15 cellular contexts compared by ENCODE assay signal in genomic region chr15:85044894-85045293, GRCh38.
DNase-seq lines count a peak whose midpoint lies in the region; ATAC-seq and TF ChIP-seq lines count a peak whose summit lies in the region.
"Had no signal": no experiment of that assay in that cellular context is flagged by ENCODE, and none has a peak within 500 bp of the region (broad histone marks: within the 10 kb centered on the region; RNA-seq: fewer than 3 reads in every experiment).

No MANE protein-coding gene starts in this region.

- TF ChIP-seq CTCF in heart left ventricle (IDR thresholded peaks at IDR 0.05), result no peak
- no peak for TF ChIP-seq CTCF in right atrium auricular region (IDR thresholded peaks at IDR 0.05)
- TF ChIP-seq CTCF in PC-3 (conservative IDR thresholded peaks at IDR 0.05; ENCODE audit: low read depth, low read length), result no peak
- no peak for TF ChIP-seq CTCF in glutamatergic neuron (IDR thresholded peaks at IDR 0.05; ENCODE audit: partially characterized antibody, unreplicated experiment)
- no peak for TF ChIP-seq CTCF in SK-N-SH (IDR thresholded peaks at IDR 0.05)

- WGBS in heart left ventricle, 4 donors, result 0 to 90% (median 48%) methylated on average over 1 of the region's 1 CpG
- 70% methylated on average over 1 of the region's 1 CpG for WGBS in SK-N-SH (ENCODE audit: low lambda C conversion rate)

- H3K9me3 Mint-ChIP-seq in immature natural killer cell (no peaks in the 10 kb centered on the region), glutamatergic neuron (ENCODE audit: unreplicated experiment) (no peaks in the 10 kb centered on the region)
- H3K9me3 Mint-ChIP-seq: nephron had no signal

- ATAC-seq in heart left ventricle (peak in 1 of 4 donors; percentile 12), PC-3 (no peak), GM19397 (IDR thresholded peaks at IDR 0.05; ENCODE audit: unreplicated experiment) (no peak)

- no peak overlapping the region for H2AFZ ChIP-seq in PC-3 (ENCODE audit: low read length)
- no peak overlapping the region for H2AFZ ChIP-seq in SK-N-SH (ENCODE audit: low read depth)

- no peaks in the 10 kb centered on the region for H3K36me3 Mint-ChIP-seq in immature natural killer cell
- H3K36me3 Mint-ChIP-seq in glutamatergic neuron (ENCODE audit: unreplicated experiment), result no peaks in the 10 kb centered on the region

- TF ChIP-seq POLR2A in heart left ventricle (IDR thresholded peaks at IDR 0.05), result no peak

- H3K4me1 ChIP-seq in heart left ventricle, result peaks cover 0 to 49% (median 26%) of the 10 kb centered on the region in 12 donors
- H3K4me1 ChIP-seq in right atrium auricular region, result peaks cover 0 to 15% of the 10 kb centered on the region in 2 donors
- peaks cover 51% of the 10 kb centered on the region for H3K4me1 ChIP-seq in PC-3 (ENCODE audit: insufficient read depth, low read length)
- peaks cover 13 to 30% of the 10 kb centered on the region in 2 experiments for H3K4me1 ChIP-seq in SK-N-SH (ENCODE audit: control insufficient read depth in 1 of 2, insufficient read depth in 2 of 2, low read depth in 1 of 2, low read length in 1 of 2)
- H3K4me1 ChIP-seq: prostate gland had no signal

- H3K9me3 ChIP-seq in heart left ventricle, result peaks cover 0 to 3% (median 0%) of the 10 kb centered on the region in 12 donors
- no peaks in the 10 kb centered on the region for H3K9me3 ChIP-seq in right atrium auricular region
- no peaks in the 10 kb centered on the region for H3K9me3 ChIP-seq in PC-3 (ENCODE audit: low read length)
- no peaks in the 10 kb centered on the region for H3K9me3 ChIP-seq in SK-N-SH
- H3K9me3 ChIP-seq: prostate gland had no signal

- H3K9ac ChIP-seq in PC-3 (ENCODE audit: low read length) (no peak overlapping the region), SK-N-SH (no peak overlapping the region)

- H3K9me2 ChIP-seq in PC-3 (replicated peaks; ENCODE audit: low read length) (no peaks in the 10 kb centered on the region), SK-N-SH (no peaks in the 10 kb centered on the region)

- peaks cover 12% of the 10 kb centered on the region for H3F3A ChIP-seq in PC-3 (ENCODE audit: low read length, unreplicated experiment)
- H3F3A ChIP-seq in SK-N-SH (replicated peaks; ENCODE audit: insufficient read depth), result peaks cover 16% of the 10 kb centered on the region

- CTCF ChIA-PET in PC-3 (lab: Charles Lee) (interaction anchor here (0.6 to 1.8 kb wide), 3 partner anchors 45 to 89 kb away, joined by 3 to 12 read pairs (median 3); no protein-coding TSS in a partner anchor), SK-N-SH (lab: Yijun Ruan, JAX) (interaction anchor here (0.6 to 2.4 kb wide), 28 partner anchors 13 to 457 kb away, joined by 3 to 49 read pairs (median 5); partner anchors contain the start of gene PDE8A)

- no peak for TF ChIP-seq RAD21 in SK-N-SH (IDR thresholded peaks at IDR 0.05; ENCODE audit: low read length)

- H3K27me3 ChIP-seq in heart left ventricle (no peaks in the 10 kb centered on the region), right atrium auricular region (no peaks in the 10 kb centered on the region), PC-3 (ENCODE audit: low read length) (no peaks in the 10 kb centered on the region), SK-N-SH (ENCODE audit: insufficient read depth) (no peaks in the 10 kb centered on the region)

- no peak for TF ChIP-seq EP300 in SK-N-SH (IDR thresholded peaks at IDR 0.05; ENCODE audit: borderline replicate concordance in 1 of 2, low read depth in 1 of 2, low read length in 1 of 2)

- H3K36me3 ChIP-seq in heart left ventricle, result no peaks in the 10 kb centered on the region
- H3K36me3 ChIP-seq in right atrium auricular region, result no peaks in the 10 kb centered on the region
- H3K36me3 ChIP-seq in PC-3 (ENCODE audit: low read depth, low read length), result no peaks in the 10 kb centered on the region; the same call in 1 of the 2 replicates
- H3K36me3 ChIP-seq in SK-N-SH (replicated peaks in 1 of 2; ENCODE audit: control insufficient read depth in 1 of 2, insufficient read depth in 2 of 2, low read length in 1 of 2), result no peaks in the 10 kb centered on the region
- H3K36me3 ChIP-seq: prostate gland had no signal

- H4K20me1 ChIP-seq in PC-3 (ENCODE audit: low read length) (no peaks in the 10 kb centered on the region), SK-N-SH (ENCODE audit: insufficient read depth) (no peaks in the 10 kb centered on the region)

- H3K27ac ChIP-seq in heart left ventricle (peak overlapping the region in 8 of 12 donors; percentile 2 to 75 (median 57)), right atrium auricular region (peak overlapping the region in 1 of 2 donors; percentile 8), PC-3 (ENCODE audit: low read length) (peak overlapping the region; percentile 98; the same call in 1 of the 2 replicates), SK-N-SH (ENCODE audit: low read depth in 2 of 2, low read length in 1 of 2) (peak overlapping the region in 1 of 2 experiments; percentile 81; a peak in 2 of 4 replicates)
- H3K27ac ChIP-seq: HL-60, prostate gland, VCaP had no signal

- H3K79me2 ChIP-seq in PC-3 (ENCODE audit: low read length) (peaks cover 84% of the 10 kb centered on the region), SK-N-SH (ENCODE audit: insufficient read depth) (peaks cover 87% of the 10 kb centered on the region)

- no peak overlapping the region for H3K4me2 ChIP-seq in PC-3 (ENCODE audit: low read length)
- no peak overlapping the region for H3K4me2 ChIP-seq in SK-N-SH
- H3K4me2 ChIP-seq: smooth muscle cell had no signal

- POLR2A ChIA-PET in PC-3 (lab: Charles Lee; ENCODE audit: unreplicated experiment) (no interaction called here), SK-N-SH (lab: Yijun Ruan, JAX) (interaction anchor here (1.2 kb wide), 1 partner anchor 296 kb away, joined by 3 read pairs; no protein-coding TSS in a partner anchor)

- H3K27me3 Mint-ChIP-seq in immature natural killer cell (ENCODE audit: low read depth in 3 of 3) (no peaks in the 10 kb centered on the region), glutamatergic neuron (ENCODE audit: unreplicated experiment) (no peaks in the 10 kb centered on the region)

- H3K4me3 Mint-ChIP-seq in immature natural killer cell (no peak overlapping the region), glutamatergic neuron (ENCODE audit: unreplicated experiment) (no peak overlapping the region)
- H3K4me3 Mint-ChIP-seq: nephron had no signal

- intact Hi-C loops in heart left ventricle (cut with DNase I) (loop anchor here (1.0 to 10.0 kb wide), 10 partner anchors 58 to 460 kb away; partner anchors contain the start of gene PDE8A (in 2 of the 10)), PC-3 (cut with micrococcal nuclease) (loop anchor here (1.0 to 5.0 kb wide), 3 partner anchors 62 to 198 kb away; no protein-coding TSS in a partner anchor)

- DNase-seq in heart left ventricle (no peak), right atrium auricular region (ENCODE audit: low spot score) (no peak), PC-3 (no peak), immature natural killer cell (no peak), superior temporal gyrus (ENCODE audit: extremely low spot score) (peak; percentile 66), glutamatergic neuron (no peak), SK-N-SH (no peak)
- DNase-seq: NCI-H2029 treated with DMSO at 0.1 percent for 48 hours, NCI-H510A treated with DMSO at 0.1 percent for 48 hours had no signal

- no TSS peak for BruUV-seq in PC-3 (replicated peaks; lab: Mats Ljungman, UMichigan)

- peaks cover 26 to 41% of the 10 kb centered on the region in 2 donors for H3K4me1 Mint-ChIP-seq in immature natural killer cell
- peaks cover 6% of the 10 kb centered on the region for H3K4me1 Mint-ChIP-seq in glutamatergic neuron (ENCODE audit: low read depth, unreplicated experiment)

- H3K27ac Mint-ChIP-seq in immature natural killer cell (peak overlapping the region in 4 of 6 donors; percentile 16 to 86 (median 67)), glutamatergic neuron (ENCODE audit: unreplicated experiment) (no peak overlapping the region)

- H3K4me3 ChIP-seq in heart left ventricle (no peak overlapping the region), right atrium auricular region (no peak overlapping the region), PC-3 (ENCODE audit: low read length) (no peak overlapping the region), SK-N-SH (ENCODE audit: low read depth in 2 of 2, low read length in 1 of 2) (no peak overlapping the region)
- H3K4me3 ChIP-seq: prostate gland, smooth muscle cell had no signal

TF ChIP-seq in SK-N-SH, 30 proteins besides CTCF, POLR2A, EP300 and RAD21 (continues in another document):
- TF ChIP-seq SMC3 (IDR thresholded peaks at IDR 0.05; ENCODE audit: low read depth, low read length) (no peak), RCOR1 (IDR thresholded peaks at IDR 0.05; ENCODE audit: low read length) (no peak), REST (IDR thresholded peaks at IDR 0.05; ENCODE audit: low read depth, low read length) (no peak), TCF12 (IDR thresholded peaks at IDR 0.05) (no peak), GATA2 (CRISPR knock-in tag; IDR thresholded peaks at IDR 0.05) (no peak)
